1 cellular context compared by ENCODE assay signal in genomic region chr1:239353536-239353935, GRCh38.
TF ChIP-seq lines count a peak whose summit lies in the region.

No MANE protein-coding gene starts in this region.

TF ChIP-seq in HepG2, 621 proteins besides CTCF, POLR2A, EP300 and RAD21 (continued from another document):
- TF ChIP-seq, protein P1, sequence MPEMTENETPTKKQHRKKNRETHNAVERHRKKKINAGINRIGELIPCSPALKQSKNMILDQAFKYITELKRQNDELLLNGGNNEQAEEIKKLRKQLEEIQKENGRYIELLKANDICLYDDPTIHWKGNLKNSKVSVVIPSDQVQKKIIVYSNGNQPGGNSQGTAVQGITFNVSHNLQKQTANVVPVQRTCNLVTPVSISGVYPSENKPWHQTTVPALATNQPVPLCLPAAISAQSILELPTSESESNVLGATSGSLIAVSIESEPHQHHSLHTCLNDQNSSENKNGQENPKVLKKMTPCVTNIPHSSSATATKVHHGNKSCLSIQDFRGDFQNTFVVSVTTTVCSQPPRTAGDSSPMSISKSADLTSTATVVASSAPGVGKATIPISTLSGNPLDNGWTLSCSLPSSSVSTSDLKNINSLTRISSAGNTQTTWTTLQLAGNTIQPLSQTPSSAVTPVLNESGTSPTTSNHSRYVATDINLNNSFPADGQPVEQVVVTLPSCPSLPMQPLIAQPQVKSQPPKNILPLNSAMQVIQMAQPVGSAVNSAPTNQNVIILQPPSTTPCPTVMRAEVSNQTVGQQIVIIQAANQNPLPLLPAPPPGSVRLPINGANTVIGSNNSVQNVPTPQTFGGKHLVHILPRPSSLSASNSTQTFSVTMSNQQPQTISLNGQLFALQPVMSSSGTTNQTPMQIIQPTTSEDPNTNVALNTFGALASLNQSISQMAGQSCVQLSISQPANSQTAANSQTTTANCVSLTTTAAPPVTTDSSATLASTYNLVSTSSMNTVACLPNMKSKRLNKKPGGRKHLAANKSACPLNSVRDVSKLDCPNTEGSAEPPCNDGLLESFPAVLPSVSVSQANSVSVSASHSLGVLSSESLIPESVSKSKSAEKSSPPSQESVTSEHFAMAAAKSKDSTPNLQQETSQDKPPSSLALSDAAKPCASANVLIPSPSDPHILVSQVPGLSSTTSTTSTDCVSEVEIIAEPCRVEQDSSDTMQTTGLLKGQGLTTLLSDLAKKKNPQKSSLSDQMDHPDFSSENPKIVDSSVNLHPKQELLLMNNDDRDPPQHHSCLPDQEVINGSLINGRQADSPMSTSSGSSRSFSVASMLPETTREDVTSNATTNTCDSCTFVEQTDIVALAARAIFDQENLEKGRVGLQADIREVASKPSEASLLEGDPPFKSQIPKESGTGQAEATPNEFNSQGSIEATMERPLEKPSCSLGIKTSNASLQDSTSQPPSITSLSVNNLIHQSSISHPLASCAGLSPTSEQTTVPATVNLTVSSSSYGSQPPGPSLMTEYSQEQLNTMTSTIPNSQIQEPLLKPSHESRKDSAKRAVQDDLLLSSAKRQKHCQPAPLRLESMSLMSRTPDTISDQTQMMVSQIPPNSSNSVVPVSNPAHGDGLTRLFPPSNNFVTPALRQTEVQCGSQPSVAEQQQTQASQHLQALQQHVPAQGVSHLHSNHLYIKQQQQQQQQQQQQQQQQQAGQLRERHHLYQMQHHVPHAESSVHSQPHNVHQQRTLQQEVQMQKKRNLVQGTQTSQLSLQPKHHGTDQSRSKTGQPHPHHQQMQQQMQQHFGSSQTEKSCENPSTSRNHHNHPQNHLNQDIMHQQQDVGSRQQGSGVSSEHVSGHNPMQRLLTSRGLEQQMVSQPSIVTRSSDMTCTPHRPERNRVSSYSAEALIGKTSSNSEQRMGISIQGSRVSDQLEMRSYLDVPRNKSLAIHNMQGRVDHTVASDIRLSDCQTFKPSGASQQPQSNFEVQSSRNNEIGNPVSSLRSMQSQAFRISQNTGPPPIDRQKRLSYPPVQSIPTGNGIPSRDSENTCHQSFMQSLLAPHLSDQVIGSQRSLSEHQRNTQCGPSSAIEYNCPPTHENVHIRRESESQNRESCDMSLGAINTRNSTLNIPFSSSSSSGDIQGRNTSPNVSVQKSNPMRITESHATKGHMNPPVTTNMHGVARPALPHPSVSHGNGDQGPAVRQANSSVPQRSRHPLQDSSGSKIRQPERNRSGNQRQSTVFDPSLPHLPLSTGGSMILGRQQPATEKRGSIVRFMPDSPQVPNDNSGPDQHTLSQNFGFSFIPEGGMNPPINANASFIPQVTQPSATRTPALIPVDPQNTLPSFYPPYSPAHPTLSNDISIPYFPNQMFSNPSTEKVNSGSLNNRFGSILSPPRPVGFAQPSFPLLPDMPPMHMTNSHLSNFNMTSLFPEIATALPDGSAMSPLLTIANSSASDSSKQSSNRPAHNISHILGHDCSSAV (CRISPR knock-in tag; IDR thresholded peaks at IDR 0.05; ENCODE audit: borderline replicate concordance): no peak
- TF ChIP-seq GTF3A (CRISPR knock-in tag; conservative IDR thresholded peaks at IDR 0.05) (no peak), ZNF354B (CRISPR knock-in tag; IDR thresholded peaks at IDR 0.05) (no peak), GABPA (IDR thresholded peaks at IDR 0.05; ENCODE audit: low read depth, low read length) (no peak), GABPA (CRISPR knock-in tag; IDR thresholded peaks at IDR 0.05; ENCODE audit: low read depth) (no peak)
- TF ChIP-seq, protein P2, sequence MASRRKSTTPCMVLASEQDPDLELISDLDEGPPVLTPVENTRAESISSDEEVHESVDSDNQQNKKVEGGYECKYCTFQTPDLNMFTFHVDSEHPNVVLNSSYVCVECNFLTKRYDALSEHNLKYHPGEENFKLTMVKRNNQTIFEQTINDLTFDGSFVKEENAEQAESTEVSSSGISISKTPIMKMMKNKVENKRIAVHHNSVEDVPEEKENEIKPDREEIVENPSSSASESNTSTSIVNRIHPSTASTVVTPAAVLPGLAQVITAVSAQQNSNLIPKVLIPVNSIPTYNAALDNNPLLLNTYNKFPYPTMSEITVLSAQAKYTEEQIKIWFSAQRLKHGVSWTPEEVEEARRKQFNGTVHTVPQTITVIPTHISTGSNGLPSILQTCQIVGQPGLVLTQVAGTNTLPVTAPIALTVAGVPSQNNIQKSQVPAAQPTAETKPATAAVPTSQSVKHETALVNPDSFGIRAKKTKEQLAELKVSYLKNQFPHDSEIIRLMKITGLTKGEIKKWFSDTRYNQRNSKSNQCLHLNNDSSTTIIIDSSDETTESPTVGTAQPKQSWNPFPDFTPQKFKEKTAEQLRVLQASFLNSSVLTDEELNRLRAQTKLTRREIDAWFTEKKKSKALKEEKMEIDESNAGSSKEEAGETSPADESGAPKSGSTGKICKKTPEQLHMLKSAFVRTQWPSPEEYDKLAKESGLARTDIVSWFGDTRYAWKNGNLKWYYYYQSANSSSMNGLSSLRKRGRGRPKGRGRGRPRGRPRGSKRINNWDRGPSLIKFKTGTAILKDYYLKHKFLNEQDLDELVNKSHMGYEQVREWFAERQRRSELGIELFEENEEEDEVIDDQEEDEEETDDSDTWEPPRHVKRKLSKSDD (CRISPR knock-in tag; IDR thresholded peaks at IDR 0.05; ENCODE audit: low read depth): no peak
